In the genomic region with DNA sequence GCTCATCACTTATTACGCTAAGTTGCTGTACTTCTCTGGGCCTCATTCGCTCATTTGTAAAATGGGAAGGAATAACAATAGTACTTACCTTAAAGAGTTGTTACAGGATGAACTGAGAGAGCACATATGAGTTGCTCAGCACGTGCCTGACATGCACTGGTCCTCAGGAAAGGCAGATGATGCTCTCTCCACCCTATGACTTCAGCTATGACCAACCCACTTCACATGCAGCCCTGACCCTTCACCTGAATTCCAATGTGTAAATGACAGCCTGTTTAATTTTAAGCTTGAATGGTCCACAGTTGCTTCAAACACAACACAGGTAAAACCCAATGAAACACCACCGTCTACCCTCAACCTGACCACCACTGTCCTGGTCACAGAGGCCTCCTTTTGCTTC, we compare ENCODE assay signal across 4 cellular contexts.
TF ChIP-seq lines count a peak whose summit lies in the region.

No MANE protein-coding gene starts in this region.

TF ChIP-seq in A549, 52 proteins besides CTCF, POLR2A, EP300 and RAD21 (continued from another document):
- TF ChIP-seq MAZ (IDR thresholded peaks at IDR 0.05; ENCODE audit: borderline replicate concordance, low read depth, low read length) (no peak), RCOR1 (IDR thresholded peaks at IDR 0.05; ENCODE audit: low read depth, low read length) (no peak), CEBPB (IDR thresholded peaks at IDR 0.05) (no peak), HDAC2 (IDR thresholded peaks at IDR 0.05) (no peak), RFX5 (IDR thresholded peaks at IDR 0.05) (no peak), POLR2AphosphoS2 (conservative IDR thresholded peaks at IDR 0.05; ENCODE audit: low read length) (no peak)

TF ChIP-seq in HEK293, 187 proteins besides CTCF, POLR2A, EP300 and RAD21 (continued from another document):
- TF ChIP-seq ZNF366 (tag by site-specific recombination; conservative IDR thresholded peaks at IDR 0.05) (peak; percentile 57; the same call in 1 of the 2 replicates), ZNF521 (tag by site-specific recombination; IDR thresholded peaks at IDR 0.05) (no peak), ZNF660 (tag by site-specific recombination; IDR thresholded peaks at IDR 0.05) (no peak), ZNF621 (tag by site-specific recombination; IDR thresholded peaks at IDR 0.05) (no peak), SP7 (tag by site-specific recombination; IDR thresholded peaks at IDR 0.05) (peak; percentile 52; the same call in 1 of the 2 replicates), EGR2 (tag by site-specific recombination; IDR thresholded peaks at IDR 0.05; ENCODE audit: low read depth) (no peak), ZNF629 (tag by site-specific recombination; IDR thresholded peaks at IDR 0.05) (0 out of 2 replicates have a peak, but pooled peaks have one; percentile 35)

TF ChIP-seq in K562, 482 proteins besides CTCF, POLR2A, EP300 and RAD21 (continues in another document):
- TF ChIP-seq MGA (IDR thresholded peaks at IDR 0.05) = peak; percentile 46; the same call in 1 of the 2 replicates
- TF ChIP-seq, protein P1, sequence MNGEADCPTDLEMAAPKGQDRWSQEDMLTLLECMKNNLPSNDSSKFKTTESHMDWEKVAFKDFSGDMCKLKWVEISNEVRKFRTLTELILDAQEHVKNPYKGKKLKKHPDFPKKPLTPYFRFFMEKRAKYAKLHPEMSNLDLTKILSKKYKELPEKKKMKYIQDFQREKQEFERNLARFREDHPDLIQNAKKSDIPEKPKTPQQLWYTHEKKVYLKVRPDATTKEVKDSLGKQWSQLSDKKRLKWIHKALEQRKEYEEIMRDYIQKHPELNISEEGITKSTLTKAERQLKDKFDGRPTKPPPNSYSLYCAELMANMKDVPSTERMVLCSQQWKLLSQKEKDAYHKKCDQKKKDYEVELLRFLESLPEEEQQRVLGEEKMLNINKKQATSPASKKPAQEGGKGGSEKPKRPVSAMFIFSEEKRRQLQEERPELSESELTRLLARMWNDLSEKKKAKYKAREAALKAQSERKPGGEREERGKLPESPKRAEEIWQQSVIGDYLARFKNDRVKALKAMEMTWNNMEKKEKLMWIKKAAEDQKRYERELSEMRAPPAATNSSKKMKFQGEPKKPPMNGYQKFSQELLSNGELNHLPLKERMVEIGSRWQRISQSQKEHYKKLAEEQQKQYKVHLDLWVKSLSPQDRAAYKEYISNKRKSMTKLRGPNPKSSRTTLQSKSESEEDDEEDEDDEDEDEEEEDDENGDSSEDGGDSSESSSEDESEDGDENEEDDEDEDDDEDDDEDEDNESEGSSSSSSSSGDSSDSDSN (IDR thresholded peaks at IDR 0.05; ENCODE audit: borderline replicate concordance in 1 of 2, low read depth in 2 of 2, low read length in 2 of 2) = no peak
- TF ChIP-seq MAX (CRISPR knock-in tag; IDR thresholded peaks at IDR 0.05) = 0 out of 2 replicates have a peak, but pooled peaks have one; percentile 30

TF ChIP-seq in SK-N-SH treated with all-trans-retinoic acid at 6 μM for 48 hours, 23 proteins besides CTCF, POLR2A, EP300 and RAD21:
- TF ChIP-seq CREB5 (CRISPR knock-in tag; IDR thresholded peaks at IDR 0.05; ENCODE audit: low read depth) = no peak
- no peak for TF ChIP-seq RARB (CRISPR knock-in tag; IDR thresholded peaks at IDR 0.05)
- TF ChIP-seq ESRRG (CRISPR knock-in tag; IDR thresholded peaks at IDR 0.05) = no peak
- no peak for TF ChIP-seq OSR1 (CRISPR knock-in tag; IDR thresholded peaks at IDR 0.05)
- no peak for TF ChIP-seq BACH2 (CRISPR knock-in tag; IDR thresholded peaks at IDR 0.05; ENCODE audit: borderline replicate concordance)
- TF ChIP-seq ZNF70 (CRISPR knock-in tag; IDR thresholded peaks at IDR 0.05) = no peak
- TF ChIP-seq CSDC2 (CRISPR knock-in tag; IDR thresholded peaks at IDR 0.05) = no peak
- no peak for TF ChIP-seq PPARA (CRISPR knock-in tag; IDR thresholded peaks at IDR 0.05; ENCODE audit: borderline replicate concordance)
- no peak for TF ChIP-seq ZFP3 (CRISPR knock-in tag; IDR thresholded peaks at IDR 0.05)
- TF ChIP-seq, protein P2, sequence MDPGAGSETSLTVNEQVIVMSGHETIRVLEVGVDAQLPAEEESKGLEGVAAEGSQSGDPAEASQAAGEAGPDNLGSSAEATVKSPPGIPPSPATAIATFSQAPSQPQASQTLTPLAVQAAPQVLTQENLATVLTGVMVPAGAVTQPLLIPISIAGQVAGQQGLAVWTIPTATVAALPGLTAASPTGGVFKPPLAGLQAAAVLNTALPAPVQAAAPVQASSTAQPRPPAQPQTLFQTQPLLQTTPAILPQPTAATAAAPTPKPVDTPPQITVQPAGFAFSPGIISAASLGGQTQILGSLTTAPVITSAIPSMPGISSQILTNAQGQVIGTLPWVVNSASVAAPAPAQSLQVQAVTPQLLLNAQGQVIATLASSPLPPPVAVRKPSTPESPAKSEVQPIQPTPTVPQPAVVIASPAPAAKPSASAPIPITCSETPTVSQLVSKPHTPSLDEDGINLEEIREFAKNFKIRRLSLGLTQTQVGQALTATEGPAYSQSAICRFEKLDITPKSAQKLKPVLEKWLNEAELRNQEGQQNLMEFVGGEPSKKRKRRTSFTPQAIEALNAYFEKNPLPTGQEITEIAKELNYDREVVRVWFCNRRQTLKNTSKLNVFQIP (CRISPR knock-in tag; IDR thresholded peaks at IDR 0.05; ENCODE audit: borderline replicate concordance, low read depth) = no peak
- no peak for TF ChIP-seq ZC3H10 (CRISPR knock-in tag; IDR thresholded peaks at IDR 0.05)
- TF ChIP-seq TCF4 (CRISPR knock-in tag; IDR thresholded peaks at IDR 0.05; ENCODE audit: borderline replicate concordance) = no peak
- no peak for TF ChIP-seq SNAI2 (CRISPR knock-in tag; IDR thresholded peaks at IDR 0.05)
- TF ChIP-seq CSRNP3 (CRISPR knock-in tag; IDR thresholded peaks at IDR 0.05) = no peak
- no peak for TF ChIP-seq ZFP30 (CRISPR knock-in tag; IDR thresholded peaks at IDR 0.05)
- TF ChIP-seq, protein P3, sequence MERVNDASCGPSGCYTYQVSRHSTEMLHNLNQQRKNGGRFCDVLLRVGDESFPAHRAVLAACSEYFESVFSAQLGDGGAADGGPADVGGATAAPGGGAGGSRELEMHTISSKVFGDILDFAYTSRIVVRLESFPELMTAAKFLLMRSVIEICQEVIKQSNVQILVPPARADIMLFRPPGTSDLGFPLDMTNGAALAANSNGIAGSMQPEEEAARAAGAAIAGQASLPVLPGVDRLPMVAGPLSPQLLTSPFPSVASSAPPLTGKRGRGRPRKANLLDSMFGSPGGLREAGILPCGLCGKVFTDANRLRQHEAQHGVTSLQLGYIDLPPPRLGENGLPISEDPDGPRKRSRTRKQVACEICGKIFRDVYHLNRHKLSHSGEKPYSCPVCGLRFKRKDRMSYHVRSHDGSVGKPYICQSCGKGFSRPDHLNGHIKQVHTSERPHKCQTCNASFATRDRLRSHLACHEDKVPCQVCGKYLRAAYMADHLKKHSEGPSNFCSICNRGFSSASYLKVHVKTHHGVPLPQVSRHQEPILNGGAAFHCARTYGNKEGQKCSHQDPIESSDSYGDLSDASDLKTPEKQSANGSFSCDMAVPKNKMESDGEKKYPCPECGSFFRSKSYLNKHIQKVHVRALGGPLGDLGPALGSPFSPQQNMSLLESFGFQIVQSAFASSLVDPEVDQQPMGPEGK (CRISPR knock-in tag; IDR thresholded peaks at IDR 0.05; ENCODE audit: borderline replicate concordance) = no peak
- TF ChIP-seq ZNF8 (CRISPR knock-in tag; IDR thresholded peaks at IDR 0.05) = no peak
- no peak for TF ChIP-seq GLIS3 (CRISPR knock-in tag; IDR thresholded peaks at IDR 0.05)
- no peak for TF ChIP-seq TOX (CRISPR knock-in tag; IDR thresholded peaks at IDR 0.05; ENCODE audit: borderline replicate concordance)
- TF ChIP-seq, protein P4, sequence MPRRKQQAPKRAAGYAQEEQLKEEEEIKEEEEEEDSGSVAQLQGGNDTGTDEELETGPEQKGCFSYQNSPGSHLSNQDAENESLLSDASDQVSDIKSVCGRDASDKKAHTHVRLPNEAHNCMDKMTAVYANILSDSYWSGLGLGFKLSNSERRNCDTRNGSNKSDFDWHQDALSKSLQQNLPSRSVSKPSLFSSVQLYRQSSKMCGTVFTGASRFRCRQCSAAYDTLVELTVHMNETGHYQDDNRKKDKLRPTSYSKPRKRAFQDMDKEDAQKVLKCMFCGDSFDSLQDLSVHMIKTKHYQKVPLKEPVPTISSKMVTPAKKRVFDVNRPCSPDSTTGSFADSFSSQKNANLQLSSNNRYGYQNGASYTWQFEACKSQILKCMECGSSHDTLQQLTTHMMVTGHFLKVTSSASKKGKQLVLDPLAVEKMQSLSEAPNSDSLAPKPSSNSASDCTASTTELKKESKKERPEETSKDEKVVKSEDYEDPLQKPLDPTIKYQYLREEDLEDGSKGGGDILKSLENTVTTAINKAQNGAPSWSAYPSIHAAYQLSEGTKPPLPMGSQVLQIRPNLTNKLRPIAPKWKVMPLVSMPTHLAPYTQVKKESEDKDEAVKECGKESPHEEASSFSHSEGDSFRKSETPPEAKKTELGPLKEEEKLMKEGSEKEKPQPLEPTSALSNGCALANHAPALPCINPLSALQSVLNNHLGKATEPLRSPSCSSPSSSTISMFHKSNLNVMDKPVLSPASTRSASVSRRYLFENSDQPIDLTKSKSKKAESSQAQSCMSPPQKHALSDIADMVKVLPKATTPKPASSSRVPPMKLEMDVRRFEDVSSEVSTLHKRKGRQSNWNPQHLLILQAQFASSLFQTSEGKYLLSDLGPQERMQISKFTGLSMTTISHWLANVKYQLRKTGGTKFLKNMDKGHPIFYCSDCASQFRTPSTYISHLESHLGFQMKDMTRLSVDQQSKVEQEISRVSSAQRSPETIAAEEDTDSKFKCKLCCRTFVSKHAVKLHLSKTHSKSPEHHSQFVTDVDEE (CRISPR knock-in tag; IDR thresholded peaks at IDR 0.05) = no peak
